1 cellular context compared by ENCODE assay signal in genomic region chr5:74206571-74207550, GRCh38.
TF ChIP-seq lines count a peak whose summit lies in the region.

No MANE protein-coding gene starts in this region.

TF ChIP-seq in SK-N-SH treated with all-trans-retinoic acid at 6 μM for 48 hours, 23 proteins besides CTCF, POLR2A, EP300 and RAD21 (continued from another document):
- no peak for TF ChIP-seq TCF4 (CRISPR knock-in tag; IDR thresholded peaks at IDR 0.05; ENCODE audit: borderline replicate concordance)
- no peak for TF ChIP-seq OSR1 (CRISPR knock-in tag; IDR thresholded peaks at IDR 0.05)
- TF ChIP-seq ARNTL (CRISPR knock-in tag; IDR thresholded peaks at IDR 0.05; ENCODE audit: borderline replicate concordance, low read depth): no peak
- no peak for TF ChIP-seq CSDC2 (CRISPR knock-in tag; IDR thresholded peaks at IDR 0.05)
- no peak for TF ChIP-seq SNAI2 (CRISPR knock-in tag; IDR thresholded peaks at IDR 0.05)
- TF ChIP-seq ZC3H10 (CRISPR knock-in tag; IDR thresholded peaks at IDR 0.05): no peak
- no peak for TF ChIP-seq POU6F1 (CRISPR knock-in tag; IDR thresholded peaks at IDR 0.05; ENCODE audit: borderline replicate concordance, low read depth)
- no peak for TF ChIP-seq ZNF565 (CRISPR knock-in tag; conservative IDR thresholded peaks at IDR 0.05; ENCODE audit: low read depth)
- no peak for TF ChIP-seq TOX (CRISPR knock-in tag; IDR thresholded peaks at IDR 0.05; ENCODE audit: borderline replicate concordance)
- TF ChIP-seq ZNF8 (CRISPR knock-in tag; IDR thresholded peaks at IDR 0.05): no peak
TF ChIP-seq in SK-N-SH treated with all-trans-retinoic acid at 6 μM for 48 hours: peak in this region for 0.
